ENCODE assay signal across 19 cellular contexts in the genomic region with DNA sequence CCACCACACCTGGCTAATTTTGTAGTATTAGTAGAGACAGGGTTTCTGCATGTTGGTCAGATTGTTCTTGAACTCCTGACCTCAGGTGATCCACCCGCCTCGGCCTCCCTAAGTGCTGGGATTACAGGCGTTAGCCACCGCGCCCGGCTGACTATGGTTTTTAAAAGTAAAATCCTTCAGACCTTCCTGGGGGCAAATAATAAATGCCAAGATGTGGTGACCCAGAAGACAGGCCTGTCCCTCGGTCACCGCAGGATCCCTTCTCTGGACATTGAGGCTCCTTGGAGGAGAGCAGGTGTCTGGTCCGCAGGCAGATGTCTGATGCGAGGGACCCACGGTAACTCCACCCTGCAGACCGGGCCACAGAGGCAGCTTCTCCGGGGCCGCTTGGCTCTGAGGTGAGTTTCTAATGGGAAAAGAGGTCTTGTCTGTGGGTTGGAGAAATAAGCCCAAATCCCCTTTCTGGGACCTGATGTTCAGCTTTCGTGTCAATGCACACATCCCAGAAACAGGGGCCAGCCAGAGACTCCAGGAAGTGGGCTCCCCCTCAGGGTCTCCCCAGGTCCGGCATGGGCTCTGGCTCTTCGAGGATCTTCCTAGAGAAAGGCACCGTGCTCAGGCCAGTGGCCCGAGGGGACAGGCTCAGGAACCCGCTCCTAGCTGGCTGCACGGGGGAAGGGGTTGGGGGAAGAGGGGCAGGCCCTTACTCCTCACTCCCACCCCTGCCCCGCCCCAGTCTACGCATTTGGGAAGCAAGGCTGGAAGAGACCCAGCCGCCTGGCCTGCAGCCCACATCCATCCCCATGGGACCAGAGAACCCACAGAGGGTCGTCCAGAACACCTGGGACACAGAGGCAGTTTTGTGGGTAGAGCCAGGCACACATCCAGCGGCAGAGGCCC.
A peak's percentile ranks its signal among the peaks of the same experiment; 100 is the strongest.
DNase-seq lines count a peak whose midpoint lies in the region; ATAC-seq and TF ChIP-seq lines count a peak whose summit lies in the region.
"Had no signal": no experiment of that assay in that cellular context is flagged by ENCODE, and none has a peak within 500 bp of the region (broad histone marks: within the 10 kb centered on the region; RNA-seq: fewer than 3 reads in every experiment).

No MANE protein-coding gene starts in this region.

- no peak overlapping the region for H3K27ac ChIP-seq in right cardiac atrium (ENCODE audit: low read length)
- no peak overlapping the region for H3K27ac ChIP-seq in coronary artery
- H3K27ac ChIP-seq: body of pancreas had no signal

- H3K4me3 ChIP-seq in right cardiac atrium (ENCODE audit: low read length) (no peak overlapping the region), coronary artery (no peak overlapping the region)
- H3K4me3 ChIP-seq: body of pancreas, GM12878 had no signal

- 89% methylated on average over 26 of the region's 26 CpGs for WGBS in right cardiac atrium

- H3K27me3 ChIP-seq in right cardiac atrium (ENCODE audit: control insufficient read depth, insufficient read depth): no peaks in the 10 kb centered on the region
- H3K27me3 ChIP-seq: body of pancreas had no signal

- TF ChIP-seq CTCF in coronary artery (IDR thresholded peaks at IDR 0.05): no peak

- ATAC-seq in right cardiac atrium: no peak
- no peak for ATAC-seq in Right ventricle myocardium superior (ENCODE audit: poor library complexity)
- no peak for ATAC-seq in HG03045 (IDR thresholded peaks at IDR 0.05; ENCODE audit: unreplicated experiment)
- ATAC-seq: activated naive CD8-positive, alpha-beta T cell treated with anti-CD3 and anti-CD28 coated beads, Interleukin-2, amount 50 U/mL, for 24 hours; body of pancreas; GM12878; natural killer cell; WTC11 had no signal

- DNase-seq in right cardiac atrium: peak in 2 of 3 donors; percentile 46 to 48
- DNase-seq in Right ventricle myocardium superior: no peak
- DNase-seq in coronary artery (ENCODE audit: low spot score): peak; percentile 66
- DNase-seq in posterior vena cava (ENCODE audit: low spot score): peak; percentile 74
- no peak for DNase-seq in HPDE6-E6E7 (ENCODE audit: extremely low spot score)
- DNase-seq in DMS 273 (lab: John Stamatoyannopoulos, UW; ENCODE audit: unreplicated experiment): no peak
- DNase-seq: activated CD8-positive, alpha-beta memory T cell treated with anti-CD3 and anti-CD28 coated beads for 24 hours; activated naive CD8-positive, alpha-beta T cell treated with anti-CD3 and anti-CD28 coated beads, Interleukin-2, amount 50 U/mL, for 24 hours; HCEC 1CT; mesendoderm; natural killer cell; NCI-H1105 treated with DMSO at 0.1 percent for 48 hours; NCI-H526 treated with DMSO at 0.1 percent for 48 hours; substantia nigra; T-helper 9 cell had no signal

- H3K4me1 ChIP-seq in right cardiac atrium (ENCODE audit: control insufficient read depth, insufficient read depth, low read length): no peaks in the 10 kb centered on the region

- intact Hi-C loops in right cardiac atrium (cut with DNase I): loop anchor here in 1 of 4 donors (10.0 kb wide), 1 partner anchor 78 kb away; no protein-coding TSS in a partner anchor
- intact Hi-C loops in Right ventricle myocardium superior (cut with DNase I): no loop called here
- intact Hi-C loops in posterior vena cava (cut with DNase I): no loop called here

- H3K9me3 ChIP-seq in right cardiac atrium (ENCODE audit: control insufficient read depth, low read length): no peaks in the 10 kb centered on the region
- H3K9me3 ChIP-seq: body of pancreas had no signal

Comparison
In these comparisons a context has a peak if more than half of its experiments do, and no peak if none do; other contexts are left out.
1. DNase-seq: peak in right cardiac atrium (2 of 3), coronary artery (single experiment) and posterior vena cava (single experiment); none in Right ventricle myocardium superior (single experiment), HPDE6-E6E7 (single experiment) and DMS 273 (single experiment).